ENCODE assay signal across 3 cellular contexts in genomic region chr2:69454976-69455375, GRCh38.
"Had no signal": no experiment of that assay in that cellular context is flagged by ENCODE, and none has a peak within 500 bp of the region (broad histone marks: within the 10 kb centered on the region; RNA-seq: fewer than 3 reads in every experiment).

No MANE protein-coding gene starts in this region.

- H3K27me3 Mint-ChIP-seq: IgD-negative memory B cell had no signal

- H3K4me3 Mint-ChIP-seq: IgD-negative memory B cell had no signal

- H3K27ac Mint-ChIP-seq: IgD-negative memory B cell had no signal

- ATAC-seq: K562 had no signal

- H3K4me3 ChIP-seq: K562 had no signal

- DNase-seq: IMR-90 had no signal
